8 cellular contexts compared by ENCODE assay signal in genomic region chr15:69413822-69414701, GRCh38. TPM values are rescaled to one million over a fixed set of nuclear protein-coding genes. Genes with fewer than 3 reads are reported as not detected.
DNase-seq lines count a peak whose midpoint lies in the region; ATAC-seq, FAIRE-seq and TF ChIP-seq lines count a peak whose summit lies in the region.

TSS of gene KIF23 (plus strand) at chr15:69414349. CDS start at chr15:69414466, 117 bp downstream.

- TF ChIP-seq CTCF in progenitor cell of endocrine pancreas (IDR thresholded peaks at IDR 0.05; ENCODE audit: unreplicated experiment), result no peak

- no peaks in the 10 kb centered on the region for H3K36me3 ChIP-seq in urinary bladder (ENCODE audit: insufficient read depth)

- DNase-seq in GM12892 (ENCODE audit: insufficient read length) (peak; percentile 95), NCI-H1436 treated with DMSO at 0.1 percent for 48 hours (lab: John Stamatoyannopoulos, UW) (peak; percentile 64), amniotic epithelial cell (ENCODE audit: low read depth) (peak; percentile 91), left cardiac atrium (peak; percentile 91), progenitor cell of endocrine pancreas (ENCODE audit: low spot score, unreplicated experiment) (peak; percentile 86)

- peak; percentile 59; the same call in 1 of the 2 replicates for TF ChIP-seq POLR2A in GM12892 (IDR thresholded peaks at IDR 0.05; ENCODE audit: low read depth, low read length)

- intact Hi-C loops in T-helper 1 cell treated with Interleukin-12 subunit alpha and Interleukin-12 subunit beta and Interleukin-4 antibody, amounts not matched to agents 30 ng/mL and 1 ng/mL, for 36 hours (cut with micrococcal nuclease), result loop anchor here (1.0 to 10.0 kb wide), 8 partner anchors 29 to 1359 kb away; partner anchors contain the start of genes GLCE, PIAS1 and RPLP1
- intact Hi-C loops in left cardiac atrium (cut with DNase I), result no loop called here

- H3K4me3 ChIP-seq in urinary bladder (ENCODE audit: low read depth, low read length), result peak within 1 kb of the TSS; percentile 77

- H3K27me3 Mint-ChIP-seq in progenitor cell of endocrine pancreas, result peaks cover 3% of the 10 kb centered on the region

- H3K4me3 Mint-ChIP-seq in progenitor cell of endocrine pancreas (ENCODE audit: low read depth), result peak within 1 kb of the TSS; percentile 85

- H3K4me1 ChIP-seq in urinary bladder (ENCODE audit: insufficient read depth), result no peaks in the 10 kb centered on the region

- FAIRE-seq in GM12892 (lab: Jason Lieb, UNC), result peak; percentile 94

- peak; percentile 92 for ATAC-seq in HG02840 (IDR thresholded peaks at IDR 0.05; ENCODE audit: low FRiP score, unreplicated experiment)
- ATAC-seq in left cardiac atrium, result peak; percentile 99

- H3K4me1 Mint-ChIP-seq in progenitor cell of endocrine pancreas (ENCODE audit: low read depth), result peaks cover 8% of the 10 kb centered on the region

- WGBS in urinary bladder, result 2% methylated on average over 78 of the region's 78 CpGs

- no peaks in the 10 kb centered on the region for H3K9me3 Mint-ChIP-seq in progenitor cell of endocrine pancreas (ENCODE audit: low read depth)

- H3K27ac ChIP-seq in urinary bladder (ENCODE audit: low read depth), result no peak within 1 kb of the TSS

- peaks cover 6% of the 10 kb centered on the region for H3K36me3 Mint-ChIP-seq in progenitor cell of endocrine pancreas (ENCODE audit: insufficient read depth)

- H3K27ac Mint-ChIP-seq in progenitor cell of endocrine pancreas, result peak within 1 kb of the TSS; percentile 92

RNA-seq across cellular contexts. Expression of gene KIF23, which starts in this region (rescaled TPM):
- polyA plus RNA-seq in GM12892 (2012; ENCODE audit: missing spikeins), result 20.4 TPM
- 46.4 and 47.2 TPM in 2 replicates for total RNA-seq in T-helper 1 cell treated with Interleukin-12 subunit alpha and Interleukin-12 subunit beta and Interleukin-4 antibody, amounts not matched to agents 30 ng/mL and 1 ng/mL, for 36 hours
- 1 to 10 TPM in 1 of 2 donors, under 1 TPM in 1; 0.82 to 1.1 TPM for total RNA-seq in left cardiac atrium
- 26.5 and 28.4 TPM in 2 replicates for total RNA-seq in progenitor cell of endocrine pancreas
- 32.5 TPM for total RNA-seq in urinary bladder
- 0.79 TPM for polyA plus RNA-seq in urinary bladder

Comparison
In these comparisons a context has a peak if more than half of its experiments do, and no peak if none do; other contexts are left out.
1. RNA of gene KIF23 (total RNA-seq): 46.4 to 47.2 TPM in T-helper 1 cell treated with Interleukin-12 subunit alpha and Interleukin-12 subunit beta and Interleukin-4 antibody, amounts not matched to agents 30 ng/mL and 1 ng/mL, for 36 hours, 32.5 TPM in urinary bladder (single experiment) and 26.5 to 28.4 TPM in progenitor cell of endocrine pancreas; 0.82 to 1.1 TPM in left cardiac atrium; every median in the first group is over 10 times any median in the second.
2. Peak in every context shown above with its lines, with median percentiles within 50 percentile points of each other: DNase-seq.